23 cellular contexts compared by ENCODE assay signal in genomic region chr13:52787212-52787611, GRCh38. TPM values are rescaled to one million over a fixed set of nuclear protein-coding genes. Genes with fewer than 3 reads are reported as not detected.
"Had no signal": no experiment of that assay in that cellular context is flagged by ENCODE, and none has a peak within 500 bp of the region (broad histone marks: within the 10 kb centered on the region; RNA-seq: fewer than 3 reads in every experiment).

No MANE protein-coding gene starts in this region.

- DNase-seq: esophagus squamous epithelium; foreskin fibroblast; immature natural killer cell; left cardiac atrium; left ventricle myocardium inferior; mesenchymal stem cell; naive thymus-derived CD4-positive, alpha-beta T cell; nephron progenitor cell; psoas muscle; retina; right lobe of liver; spleen; stimulated activated CD4-positive, alpha-beta T cell treated with anti-CD3 and anti-CD28 coated beads, Interleukin-15, amount 100 ng/mL, for 24 hours; stimulated activated CD4-positive, alpha-beta T cell treated with anti-CD3 and anti-CD28 coated beads, Interleukin-1b, Interleukin-23, amount 100 ng/mL, for 48 hours; stimulated activated CD4-positive, alpha-beta T cell treated with anti-CD3 and anti-CD28 coated beads, Interleukin-4, amount 100 ng/mL, for 24 hours; trophoblast cell had no signal

- ATAC-seq: left cardiac atrium; naive thymus-derived CD4-positive, alpha-beta T cell; psoas muscle; right lobe of liver; stimulated activated memory B cell treated with anti-CD40 and anti-IgM and Interleukin-4, amounts not matched to agents 10 μg/mL and 1 μg/mL and 100 μg/mL, for 72 hours had no signal

- FAIRE-seq: colon, keratinocyte had no signal

- H3K27ac ChIP-seq: esophagus squamous epithelium, left ventricle myocardium inferior, psoas muscle, right lobe of liver, spleen, thoracic aorta had no signal

- H3K27me3 ChIP-seq: right lobe of liver had no signal

- H3K4me3 ChIP-seq: esophagus squamous epithelium, left ventricle myocardium inferior, lung, psoas muscle, right lobe of liver, spleen, thoracic aorta had no signal

- H3K9me3 ChIP-seq: esophagus squamous epithelium, left ventricle myocardium inferior, psoas muscle, right lobe of liver, spleen, thoracic aorta had no signal

- H3K36me3 ChIP-seq: esophagus squamous epithelium, left ventricle myocardium inferior, right lobe of liver, spleen, thoracic aorta had no signal

- H3K4me1 ChIP-seq: esophagus squamous epithelium, left ventricle myocardium inferior, psoas muscle, right lobe of liver, spleen had no signal

RNA-seq across cellular contexts. Expression of gene CNMD, which starts 47.6 kb away (rescaled TPM):
- total RNA-seq: esophagus squamous epithelium; left cardiac atrium; left ventricle myocardium inferior; naive thymus-derived CD4-positive, alpha-beta T cell; omental fat pad; psoas muscle; right lobe of liver; spleen; thoracic aorta had no signal
- polyA plus RNA-seq: immature natural killer cell, keratinocyte, psoas muscle, urinary bladder had no signal
